In genomic region chr6:132512342-132512637, GRCh38 we compare ENCODE assay signal across 1 cellular context.
TF ChIP-seq lines count a peak whose summit lies in the region.

No MANE protein-coding gene starts in this region.

TF ChIP-seq in H1, 55 proteins besides CTCF, POLR2A, EP300 and RAD21:
- no peak for TF ChIP-seq ATF3 (IDR thresholded peaks at IDR 0.05; ENCODE audit: insufficient read depth, low read depth, low read length)
- no peak for TF ChIP-seq HDAC6 (IDR thresholded peaks at IDR 0.05; ENCODE audit: low read depth, low read length)
- no peak for TF ChIP-seq CTBP2 (IDR thresholded peaks at IDR 0.05; ENCODE audit: borderline replicate concordance, insufficient read depth, insufficient read length, low read length)
- no peak for TF ChIP-seq CEBPB (IDR thresholded peaks at IDR 0.05; ENCODE audit: low read depth, low read length)
